1 cellular context compared by ENCODE assay signal in the genomic region with DNA sequence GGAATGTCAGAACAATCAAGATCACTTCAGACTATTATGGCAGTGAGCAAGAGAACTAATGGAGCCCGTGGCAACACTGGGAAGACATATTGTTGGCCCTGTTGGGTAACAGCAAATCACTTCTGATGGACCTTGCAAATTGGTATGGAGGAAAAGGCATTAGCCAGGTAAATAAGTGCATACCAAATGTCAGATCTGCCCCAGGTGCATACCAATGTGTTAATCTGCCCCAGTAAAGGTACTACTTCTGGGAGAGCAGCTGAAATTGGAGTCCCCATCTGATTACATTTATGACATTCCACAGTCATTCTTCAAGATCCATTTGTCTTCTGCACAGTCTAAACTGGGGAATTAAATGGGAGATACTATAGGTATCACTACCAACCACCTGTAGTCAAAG.
TF ChIP-seq lines count a peak whose summit lies in the region.

No MANE protein-coding gene starts in this region.

TF ChIP-seq in WTC11, 78 proteins besides CTCF, POLR2A, EP300 and RAD21 (continued from another document):
- TF ChIP-seq ERG (CRISPR knock-in tag; IDR thresholded peaks at IDR 0.05) (no peak), ZNF671 (CRISPR knock-in tag; IDR thresholded peaks at IDR 0.05) (no peak), NR1H2 (CRISPR knock-in tag; IDR thresholded peaks at IDR 0.05) (no peak), NR2C2 (CRISPR knock-in tag; IDR thresholded peaks at IDR 0.05) (no peak), EMX1 (CRISPR knock-in tag; IDR thresholded peaks at IDR 0.05) (no peak), ZNF263 (CRISPR knock-in tag; IDR thresholded peaks at IDR 0.05; ENCODE audit: low read depth) (no peak), ZNF423 (CRISPR knock-in tag; IDR thresholded peaks at IDR 0.05) (no peak), NFATC4 (CRISPR knock-in tag; IDR thresholded peaks at IDR 0.05) (no peak)
- TF ChIP-seq, protein P1, sequence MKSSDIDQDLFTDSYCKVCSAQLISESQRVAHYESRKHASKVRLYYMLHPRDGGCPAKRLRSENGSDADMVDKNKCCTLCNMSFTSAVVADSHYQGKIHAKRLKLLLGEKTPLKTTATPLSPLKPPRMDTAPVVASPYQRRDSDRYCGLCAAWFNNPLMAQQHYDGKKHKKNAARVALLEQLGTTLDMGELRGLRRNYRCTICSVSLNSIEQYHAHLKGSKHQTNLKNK (CRISPR knock-in tag; IDR thresholded peaks at IDR 0.05): no peak
TF ChIP-seq in WTC11: peak in this region for 0.
